ENCODE assay signal across 25 cellular contexts in the genomic region with DNA sequence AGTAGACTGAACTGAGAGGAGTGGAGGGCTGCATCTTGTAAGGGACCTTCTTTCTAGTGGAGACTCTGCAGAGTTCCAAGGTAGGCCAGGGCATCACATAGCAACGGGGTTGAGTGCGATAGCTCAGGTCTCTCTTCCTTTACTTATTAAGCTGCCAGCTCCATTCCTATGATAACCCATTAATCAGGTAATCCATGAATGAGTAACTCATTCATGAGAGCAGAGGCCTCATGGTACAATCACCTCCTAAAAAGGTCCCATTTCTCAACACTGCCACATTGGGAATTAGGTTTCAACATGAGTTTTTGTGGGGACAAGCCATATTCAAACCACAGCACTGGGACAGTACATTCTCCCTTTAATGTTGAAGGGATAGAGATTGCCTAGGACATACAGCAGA. TPM values are rescaled to one million over a fixed set of nuclear protein-coding genes. Genes with fewer than 3 reads are reported as not detected.
"Had no signal": no experiment of that assay in that cellular context is flagged by ENCODE, and none has a peak within 500 bp of the region (broad histone marks: within the 10 kb centered on the region; RNA-seq: fewer than 3 reads in every experiment).

No MANE protein-coding gene starts in this region.

- H3K27me3 Mint-ChIP-seq: dendritic cell treated with granulocyte-macrophage colony-stimulating factor and Interleukin-4, amounts not matched to agents 40 ng/mL and 50 ng/mL, for 4 days had no signal

- ATAC-seq: effector memory CD8-positive, alpha-beta T cell; gastroesophageal sphincter; left lobe of liver; mucosa of descending colon; naive thymus-derived CD8-positive, alpha-beta T cell; right cardiac atrium had no signal

- H3K4me3 ChIP-seq: esophagus squamous epithelium, gastroesophageal sphincter, mucosa of descending colon, neural progenitor cell, ovary, stomach had no signal

- H3K9me3 ChIP-seq: esophagus squamous epithelium, mucosa of descending colon, ovary, stomach had no signal

- FAIRE-seq: colon, keratinocyte, small intestine, urothelium cell line had no signal

- H3K4me1 Mint-ChIP-seq: immature natural killer cell, neural progenitor cell had no signal

- H3K36me3 Mint-ChIP-seq: neural progenitor cell had no signal

- H3K27ac ChIP-seq: epithelial cell of prostate, esophagus squamous epithelium, gastroesophageal sphincter, neural progenitor cell, ovary, stomach had no signal

- H3K27ac Mint-ChIP-seq: dendritic cell treated with granulocyte-macrophage colony-stimulating factor and Interleukin-4, amounts not matched to agents 40 ng/mL and 50 ng/mL, for 4 days; effector memory CD8-positive, alpha-beta T cell; immature natural killer cell; naive thymus-derived CD8-positive, alpha-beta T cell; neural progenitor cell had no signal

- H3K36me3 ChIP-seq: esophagus squamous epithelium, gastroesophageal sphincter, neural progenitor cell, ovary, stomach had no signal

- DNase-seq: effector memory CD8-positive, alpha-beta T cell; esophagus squamous epithelium; foreskin fibroblast; immature natural killer cell; mammary epithelial cell; mucosa of descending colon; naive thymus-derived CD8-positive, alpha-beta T cell; nucleus accumbens; ovary; right cardiac atrium; small intestine; stimulated activated CD4-positive, alpha-beta T cell treated with anti-CD3 and anti-CD28 coated beads, Interleukin-12 subunit alpha, Interleukin-12 subunit beta, amount 100 ng/mL, for 4 hours; stimulated activated naive CD4-positive, alpha-beta T cell; stomach; trophoblast cell had no signal

- H3K4me3 Mint-ChIP-seq: dendritic cell treated with granulocyte-macrophage colony-stimulating factor and Interleukin-4, amounts not matched to agents 40 ng/mL and 50 ng/mL, for 4 days; effector memory CD8-positive, alpha-beta T cell; immature natural killer cell; naive thymus-derived CD8-positive, alpha-beta T cell; neural progenitor cell had no signal

- H3K9ac ChIP-seq: neural progenitor cell had no signal

- H3K9me3 Mint-ChIP-seq: effector memory CD8-positive, alpha-beta T cell had no signal

- H3K4me1 ChIP-seq: esophagus squamous epithelium, gastroesophageal sphincter, neural progenitor cell, stomach had no signal

RNA-seq across cellular contexts. Expression of gene VN1R5, which starts 21.3 kb away (rescaled TPM):
- total RNA-seq: esophagus squamous epithelium; gastroesophageal sphincter; left lobe of liver; lower leg skin; mammary epithelial cell; mucosa of descending colon; naive thymus-derived CD8-positive, alpha-beta T cell; ovary; posterior vena cava; right cardiac atrium; stomach had no signal
- polyA plus RNA-seq: immature natural killer cell; keratinocyte; mammary epithelial cell; naive thymus-derived CD8-positive, alpha-beta T cell; ovary; right cardiac atrium; small intestine; stomach had no signal
